In genomic region chr21:20396798-20397197, GRCh38 we compare ENCODE assay signal across 8 cellular contexts.
"Had no signal": no experiment of that assay in that cellular context is flagged by ENCODE, and none has a peak within 500 bp of the region (broad histone marks: within the 10 kb centered on the region; RNA-seq: fewer than 3 reads in every experiment).

No MANE protein-coding gene starts in this region.

- H3K4me3 ChIP-seq: GM23248 had no signal

- DNase-seq: GM23248, GOT3, H9, HCEC 1CT, KBM-7 had no signal

- H3K27ac Mint-ChIP-seq: H9 had no signal

- H3K27me3 Mint-ChIP-seq: IgD-negative memory B cell had no signal

- H3K9me3 Mint-ChIP-seq: H9, IgD-negative memory B cell had no signal

- H3K27ac ChIP-seq: GM23248, HL-60 had no signal

- H3K4me1 Mint-ChIP-seq: IgD-negative memory B cell had no signal

- H3K36me3 Mint-ChIP-seq: IgD-negative memory B cell had no signal

- ATAC-seq: HepG2 had no signal

- H3K4me3 Mint-ChIP-seq: H9, IgD-negative memory B cell had no signal
